ENCODE assay signal across 8 cellular contexts in genomic region chr15:88913017-88913849, GRCh38. TPM values are rescaled to one million over a fixed set of nuclear protein-coding genes. Genes with fewer than 3 reads are reported as not detected.
DNase-seq lines count a peak whose midpoint lies in the region; ATAC-seq lines count a peak whose summit lies in the region.

Gene MFGE8, minus strand, starts transcription at chr15:88913379. Its CDS starts 60 bp downstream, at chr15:88913319.

- peaks cover 14% of the 10 kb centered on the region for H3K4me1 ChIP-seq in mesodermal cell (ENCODE audit: control insufficient read depth, insufficient read depth, low read length, poor library complexity, severe bottlenecking)

- H3K9me3 ChIP-seq in mesodermal cell (ENCODE audit: control insufficient read depth, low read length), result no peaks in the 10 kb centered on the region

- DNase-seq in NCI-H1436 (lab: John Stamatoyannopoulos, UW), result peak; percentile 48
- DNase-seq in NCI-H1436 treated with DMSO at 0.1 percent for 48 hours (lab: John Stamatoyannopoulos, UW), result no peak
- DNase-seq in NCI-H82 treated with DMSO at 0.1 percent for 48 hours (lab: John Stamatoyannopoulos, UW; ENCODE audit: unreplicated experiment), result peak; percentile 67
- DNase-seq in activated CD8-positive, alpha-beta memory T cell treated with anti-CD3 and anti-CD28 coated beads, Interleukin-2, amount 50 U/mL, for 24 hours (ENCODE audit: extremely low read depth), result peak; percentile 40
- peak; percentile 61 to 68 for DNase-seq in stimulated activated CD8-positive, alpha-beta memory T cell treated with anti-CD3 and anti-CD28 coated beads, Interleukin-15, amount 100 ng/mL, for 48 hours (ENCODE audit: low read depth in 2 of 2)

- H3K27ac ChIP-seq in mesodermal cell (ENCODE audit: low read depth, low read length, severe bottlenecking), result peak within 1 kb of the TSS; percentile 89

- WGBS in mesodermal cell (ENCODE audit: insufficient coverage in 2 of 2), 2 experiments, result 1 to 2% methylated on average over 26 to 37 of the region's 67 CpGs

- peaks cover 28% of the 10 kb centered on the region for H3K36me3 ChIP-seq in mesodermal cell (ENCODE audit: control insufficient read depth, insufficient read depth, low read length)

- in situ Hi-C loops in endometrial microvascular endothelial cells (cut with HindIII; ENCODE audit: inconsistent ontology term, low pct_unique_long_range_greater_than_20kb, low sequenced_read_pairs), result no loop called here

- peak; percentile 67 for ATAC-seq in HG02973 (IDR thresholded peaks at IDR 0.05; ENCODE audit: unreplicated experiment)

- peak within 1 kb of the TSS; percentile 86 for H3K4me3 ChIP-seq in mesodermal cell (ENCODE audit: extremely low read depth, insufficient read depth, low read length, poor library complexity, severe bottlenecking)

RNA-seq across cellular contexts. Expression of gene MFGE8, which starts in this region (rescaled TPM):
- 28.6 TPM for total RNA-seq in endometrial microvascular endothelial cells (ENCODE audit: inconsistent ontology term)
- 379 TPM for polyA plus RNA-seq in mesodermal cell (2013, experiment 1 of 2)
- polyA plus RNA-seq in mesodermal cell (2013, experiment 2 of 2), result 378 TPM
